Comparison of ENCODE assay signal across 8 cellular contexts in genomic region chr7:2632717-2633537, GRCh38. TPM values are rescaled to one million over a fixed set of nuclear protein-coding genes. Genes with fewer than 3 reads are reported as not detected.
DNase-seq lines count a peak whose midpoint lies in the region; ATAC-seq, FAIRE-seq and TF ChIP-seq lines count a peak whose summit lies in the region.

No MANE protein-coding gene starts in this region.

- peak overlapping the region; percentile 80 for H3K27ac Mint-ChIP-seq in activated CD4-positive, alpha-beta T cell treated with anti-CD3 and anti-CD28 coated beads, Interleukin-2, amount 10 ng/mL, durations not matched to agents 7 days and 5 days

- CTCF ChIA-PET in A549 (lab: Yijun Ruan, JAX), result interaction anchor here (1.2 to 1.4 kb wide), 2 partner anchors 38 to 164 kb away, joined by 3 read pairs; no protein-coding TSS in a partner anchor
- CTCF ChIA-PET in activated CD4-positive, alpha-beta T cell treated with anti-CD3 and anti-CD28 coated beads, Interleukin-2, amount 10 ng/mL, durations not matched to agents 7 days and 5 days (lab: Charles Lee), result interaction anchor here (1.3 kb wide), 1 partner anchor 81 kb away, joined by 3 read pairs; no protein-coding TSS in a partner anchor

- TF ChIP-seq EP300 in A549 (IDR thresholded peaks at IDR 0.05), result no peak

- no peaks in the 10 kb centered on the region for H3K9me3 ChIP-seq in A549
- no peaks in the 10 kb centered on the region for H3K9me3 ChIP-seq in effector memory CD4-positive, alpha-beta T cell (ENCODE audit: control insufficient read depth, low read length)
- H3K9me3 ChIP-seq in mesodermal cell (ENCODE audit: control insufficient read depth, low read length), result no peaks in the 10 kb centered on the region

- peak; percentile 32; the same call in 1 of the 2 replicates for TF ChIP-seq POLR2A in A549 (IDR thresholded peaks at IDR 0.05; ENCODE audit: low read length)

- no peaks in the 10 kb centered on the region for H3K27me3 ChIP-seq in effector memory CD4-positive, alpha-beta T cell (replicated peaks; ENCODE audit: control insufficient read depth, insufficient read depth, low read length, poor library complexity, severe bottlenecking)

- H3K27me3 Mint-ChIP-seq in activated CD4-positive, alpha-beta T cell treated with anti-CD3 and anti-CD28 coated beads, Interleukin-2, amount 10 ng/mL, durations not matched to agents 7 days and 5 days, result no peaks in the 10 kb centered on the region

- H3K36me3 Mint-ChIP-seq in activated CD4-positive, alpha-beta T cell treated with anti-CD3 and anti-CD28 coated beads, Interleukin-2, amount 10 ng/mL, durations not matched to agents 7 days and 5 days (ENCODE audit: low read depth), result no peaks in the 10 kb centered on the region

- WGBS in A549 (ENCODE audit: missing lambda C conversion rate), result 3% methylated on average over 21 of the region's 36 CpGs
- WGBS in mesodermal cell (ENCODE audit: insufficient coverage in 2 of 2), 2 experiments, result 0 to 4% methylated on average over 26 to 31 of the region's 36 CpGs

- no peaks in the 10 kb centered on the region for H3K9me3 Mint-ChIP-seq in activated CD4-positive, alpha-beta T cell treated with anti-CD3 and anti-CD28 coated beads, Interleukin-2, amount 10 ng/mL, durations not matched to agents 7 days and 5 days

- TF ChIP-seq RAD21 in A549 (conservative IDR thresholded peaks at IDR 0.05 in 1 of 2, IDR thresholded peaks at IDR 0.05 in 1 of 2), result no peak

- peak overlapping the region; percentile 81 for H3K4me3 Mint-ChIP-seq in activated CD4-positive, alpha-beta T cell treated with anti-CD3 and anti-CD28 coated beads, Interleukin-2, amount 10 ng/mL, durations not matched to agents 7 days and 5 days

- H3K27ac ChIP-seq in A549, result peak overlapping the region; percentile 84 to 95
- peak overlapping the region; percentile 63 for H3K27ac ChIP-seq in effector memory CD4-positive, alpha-beta T cell (ENCODE audit: insufficient read depth, low read length, poor library complexity, severe bottlenecking)
- peak overlapping the region; percentile 60 for H3K27ac ChIP-seq in mesodermal cell (ENCODE audit: low read depth, low read length, severe bottlenecking)

- FAIRE-seq in A549 (lab: Jason Lieb, UNC), result no peak
- FAIRE-seq in GM18507 (lab: Jason Lieb, UNC), result peak; percentile 78

- H3K4me3 ChIP-seq in A549, result peak overlapping the region; percentile 89
- H3K4me3 ChIP-seq in effector memory CD4-positive, alpha-beta T cell (ENCODE audit: insufficient read depth, low read depth, low read length, poor library complexity, severe bottlenecking), result peak overlapping the region; percentile 58
- H3K4me3 ChIP-seq in mesodermal cell (ENCODE audit: extremely low read depth, insufficient read depth, low read length, poor library complexity, severe bottlenecking), result peak overlapping the region; percentile 82

- peak overlapping the region; percentile 98 for H3K4me2 ChIP-seq in A549

- TF ChIP-seq CTCF in A549 (IDR thresholded peaks at IDR 0.05), result no peak

- POLR2A ChIA-PET in A549 (lab: Yijun Ruan, JAX), result no interaction called here
- POLR2A ChIA-PET in activated CD4-positive, alpha-beta T cell treated with anti-CD3 and anti-CD28 coated beads, Interleukin-2, amount 10 ng/mL, durations not matched to agents 7 days and 5 days (lab: Charles Lee), result no interaction called here

- peak; percentile 35 to 69 for ATAC-seq in A549
- ATAC-seq in GM18867 (IDR thresholded peaks at IDR 0.05; ENCODE audit: unreplicated experiment), result no peak

- peaks cover 20% of the 10 kb centered on the region for H3K4me1 Mint-ChIP-seq in activated CD4-positive, alpha-beta T cell treated with anti-CD3 and anti-CD28 coated beads, Interleukin-2, amount 10 ng/mL, durations not matched to agents 7 days and 5 days

- DNase-seq in A549 (ENCODE audit: low read depth in 1 of 2, low spot score in 1 of 2), result peak; percentile 57 to 63
- DNase-seq in GM18507 (ENCODE audit: extremely low spot score, insufficient read length, low read depth), result no peak
- peak; percentile 83 for DNase-seq in NCI-H2107 treated with DMSO at 0.1 percent for 48 hours (lab: John Stamatoyannopoulos, UW; ENCODE audit: unreplicated experiment)
- peak; percentile 43 for DNase-seq in activated CD4-positive, alpha-beta T cell treated with anti-CD3 and anti-CD28 coated beads, Interleukin-2, amount 10 ng/mL, durations not matched to agents 7 days and 5 days
- DNase-seq in effector memory CD4-positive, alpha-beta T cell, result peak in 1 of 3 donors; percentile 12
- DNase-seq in stimulated activated naive CD4-positive, alpha-beta T cell treated with Interleukin-2 at 50 U/mL for 16 hours (lab: John Stamatoyannopoulos, UW), result peak; percentile 36

- H3K4me1 ChIP-seq in A549, result peaks cover 33% of the 10 kb centered on the region
- peaks cover 24% of the 10 kb centered on the region for H3K4me1 ChIP-seq in effector memory CD4-positive, alpha-beta T cell (ENCODE audit: control insufficient read depth, insufficient read depth, low read length, poor library complexity, severe bottlenecking)
- peaks cover 34% of the 10 kb centered on the region for H3K4me1 ChIP-seq in mesodermal cell (ENCODE audit: control insufficient read depth, insufficient read depth, low read length, poor library complexity, severe bottlenecking)

- H3K36me3 ChIP-seq in effector memory CD4-positive, alpha-beta T cell (ENCODE audit: control insufficient read depth, insufficient read depth, low read length), result no peaks in the 10 kb centered on the region
- peaks cover 30% of the 10 kb centered on the region for H3K36me3 ChIP-seq in mesodermal cell (ENCODE audit: control insufficient read depth, insufficient read depth, low read length)

TF ChIP-seq in A549, 52 proteins besides CTCF, POLR2A, EP300 and RAD21:
- no peak for TF ChIP-seq CHD4 (IDR thresholded peaks at IDR 0.05; ENCODE audit: borderline replicate concordance)
- TF ChIP-seq, protein P1, sequence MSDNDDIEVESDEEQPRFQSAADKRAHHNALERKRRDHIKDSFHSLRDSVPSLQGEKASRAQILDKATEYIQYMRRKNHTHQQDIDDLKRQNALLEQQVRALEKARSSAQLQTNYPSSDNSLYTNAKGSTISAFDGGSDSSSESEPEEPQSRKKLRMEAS (IDR thresholded peaks at IDR 0.05), result 0 out of 2 replicates have a peak, but pooled peaks have one; percentile 1
- TF ChIP-seq, protein P2, sequence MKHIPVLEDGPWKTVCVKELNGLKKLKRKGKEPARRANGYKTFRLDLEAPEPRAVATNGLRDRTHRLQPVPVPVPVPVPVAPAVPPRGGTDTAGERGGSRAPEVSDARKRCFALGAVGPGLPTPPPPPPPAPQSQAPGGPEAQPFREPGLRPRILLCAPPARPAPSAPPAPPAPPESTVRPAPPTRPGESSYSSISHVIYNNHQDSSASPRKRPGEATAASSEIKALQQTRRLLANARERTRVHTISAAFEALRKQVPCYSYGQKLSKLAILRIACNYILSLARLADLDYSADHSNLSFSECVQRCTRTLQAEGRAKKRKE (CRISPR knock-in tag; IDR thresholded peaks at IDR 0.05; ENCODE audit: low read depth), result no peak
- 0 out of 5 replicates have a peak, but pooled peaks of 1 of the 2 experiments have one; percentile 6 for TF ChIP-seq JUN (IDR thresholded peaks at IDR 0.05)

RNA-seq across cellular contexts. Expression of gene TTYH3, which starts 1.1 kb away (rescaled TPM):
- polyA plus RNA-seq in A549 (2011; rRNA removed) (11.1 and 11.3 TPM in 2 replicates), A549 (2017; fragmentation: RNase III; extraction: RNeasy Plus Mini Kit Qiagen cat#74134 plus additional on column Dnase treatment) (35.9 to 45.2 TPM (median 43.6 TPM) in 3 replicates)
- polyA plus RNA-seq in A549 (2012; cell fraction: cytosol; rRNA removed), result 19.8 and 35.4 TPM in 2 replicates
- polyA plus RNA-seq in A549 (2012; cell fraction: nucleus; rRNA removed), result 48.5 and 73.3 TPM in 2 replicates
- polyA minus RNA-seq in A549 (2011; rRNA and poly(A)+ RNA removed), result 7.9 and 11.2 TPM in 2 replicates
- total RNA-seq in activated CD4-positive, alpha-beta T cell treated with anti-CD3 and anti-CD28 coated beads, Interleukin-2, amount 10 ng/mL, durations not matched to agents 7 days and 5 days, result 10 to 100 TPM; 17.2 to 19.7 TPM
- 158 TPM for polyA plus RNA-seq in mesodermal cell (2013, experiment 1 of 2)
- polyA plus RNA-seq in mesodermal cell (2013, experiment 2 of 2), result 128 TPM

RNA-seq across cellular contexts. Expression of gene AMZ1, which starts 55.1 kb away (rescaled TPM):
- polyA plus RNA-seq in A549 (2011; rRNA removed), result 0.01 and 0.11 TPM in 2 replicates
- 0.01 TPM in 1 of 2 replicates, not detected in the other for polyA plus RNA-seq in A549 (2012; cell fraction: cytosol; rRNA removed)
- polyA plus RNA-seq in A549 (2012; cell fraction: nucleus; rRNA removed), result 0.01 TPM in 1 of 2 replicates, not detected in the other
- polyA plus RNA-seq in A549 (2017; fragmentation: RNase III; extraction: RNeasy Plus Mini Kit Qiagen cat#74134 plus additional on column Dnase treatment), result 0.03 to 0.05 TPM in 2 of 3 replicates, not detected in the other
- not detected in 2 replicates for polyA minus RNA-seq in A549 (2011; rRNA and poly(A)+ RNA removed)
- under 1 TPM; 0.05 to 0.08 TPM for total RNA-seq in activated CD4-positive, alpha-beta T cell treated with anti-CD3 and anti-CD28 coated beads, Interleukin-2, amount 10 ng/mL, durations not matched to agents 7 days and 5 days
- polyA plus RNA-seq in mesodermal cell (2013, experiment 1 of 2), result 0.22 TPM
- polyA plus RNA-seq in mesodermal cell (2013, experiment 2 of 2), result not detected
